In the genomic region with DNA sequence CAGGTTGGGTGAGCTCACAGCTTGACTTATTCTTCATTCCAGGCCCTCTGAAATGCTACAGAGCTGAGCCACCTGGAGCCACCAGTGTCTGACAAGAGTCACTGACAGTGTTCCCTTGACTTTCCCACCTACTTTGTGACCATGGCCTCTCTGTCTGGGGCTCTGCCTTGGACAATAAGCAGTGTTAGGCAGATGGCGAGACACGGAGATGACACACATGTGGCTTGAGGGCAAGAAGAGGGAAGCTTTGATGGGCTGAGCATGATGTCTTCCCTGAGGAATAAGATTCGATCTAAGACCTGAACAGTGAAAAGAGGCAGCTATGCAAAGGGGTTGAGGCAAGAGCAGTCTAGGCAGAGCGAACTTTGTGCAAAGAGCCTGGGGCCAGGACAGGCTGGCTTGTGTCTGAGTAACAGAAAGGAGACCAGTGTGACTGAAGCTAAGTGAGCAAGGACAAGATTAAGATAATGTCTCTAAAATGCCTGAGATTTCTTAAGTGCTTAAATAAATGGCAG, we compare ENCODE assay signal across 16 cellular contexts.
"Had no signal": no experiment of that assay in that cellular context is flagged by ENCODE, and none has a peak within 500 bp of the region (broad histone marks: within the 10 kb centered on the region; RNA-seq: fewer than 3 reads in every experiment).

No MANE protein-coding gene starts in this region.

- FAIRE-seq: TTC549 had no signal

- H3K4me3 Mint-ChIP-seq: activated B cell treated with CpG ODN at 0.5 μM for 24 hours; activated CD4-positive, alpha-beta T cell treated with anti-CD3 and anti-CD28 coated beads, Interleukin-2, amount 10 ng/mL, durations not matched to agents 7 days and 5 days; activated naive CD4-positive, alpha-beta T cell treated with anti-CD3 and anti-CD28 coated beads for 36 hours; activated T-helper 17 cell treated with anti-CD3 and anti-CD28 coated beads, Interleukin-2, amount 50 U/mL, for 72 hours; effector memory CD8-positive, alpha-beta T cell; naive thymus-derived CD8-positive, alpha-beta T cell; T-helper 1 cell treated with Interleukin-12 subunit alpha and Interleukin-12 subunit beta and Interleukin-4 antibody, amounts not matched to agents 30 μg/mL and 1 μg/mL, for 36 hours had no signal

- H3K4me1 Mint-ChIP-seq: activated B cell treated with CpG ODN at 0.5 μM for 24 hours; activated CD4-positive, alpha-beta T cell treated with anti-CD3 and anti-CD28 coated beads, Interleukin-2, amount 10 ng/mL, durations not matched to agents 7 days and 5 days; activated T-helper 17 cell treated with anti-CD3 and anti-CD28 coated beads, Interleukin-2, amount 50 U/mL, for 72 hours; naive thymus-derived CD8-positive, alpha-beta T cell had no signal

- H3K27me3 Mint-ChIP-seq: activated B cell treated with CpG ODN at 0.5 μM for 24 hours had no signal

- H3K9me3 ChIP-seq: psoas muscle, right lobe of liver, suprapubic skin, upper lobe of right lung had no signal

- H3K36me3 Mint-ChIP-seq: naive thymus-derived CD8-positive, alpha-beta T cell had no signal

- H3K36me3 ChIP-seq: right lobe of liver, suprapubic skin, upper lobe of right lung had no signal

- H3K27ac ChIP-seq: psoas muscle, right lobe of liver, suprapubic skin, upper lobe of right lung had no signal

- H3K4me3 ChIP-seq: psoas muscle, right lobe of liver, suprapubic skin, upper lobe of right lung had no signal

- H3K27ac Mint-ChIP-seq: activated B cell treated with CpG ODN at 0.5 μM for 24 hours; activated CD4-positive, alpha-beta T cell treated with anti-CD3 and anti-CD28 coated beads, Interleukin-2, amount 10 ng/mL, durations not matched to agents 7 days and 5 days; activated naive CD4-positive, alpha-beta T cell treated with anti-CD3 and anti-CD28 coated beads for 36 hours; activated T-helper 17 cell treated with anti-CD3 and anti-CD28 coated beads, Interleukin-2, amount 50 U/mL, for 72 hours; effector memory CD8-positive, alpha-beta T cell; naive thymus-derived CD8-positive, alpha-beta T cell; T-helper 1 cell treated with Interleukin-12 subunit alpha and Interleukin-12 subunit beta and Interleukin-4 antibody, amounts not matched to agents 30 μg/mL and 1 μg/mL, for 36 hours had no signal

- ATAC-seq: activated T-helper 17 cell treated with anti-CD3 and anti-CD28 coated beads, Interleukin-2, amount 50 U/mL, for 72 hours; effector memory CD8-positive, alpha-beta T cell; naive thymus-derived CD8-positive, alpha-beta T cell; psoas muscle; right lobe of liver; stimulated activated naive CD8-positive, alpha-beta T cell treated with anti-CD3 and anti-CD28 coated beads, Interleukin-15, Interleukin-2, amounts not matched to agents 100 U/mL and 50 U/mL, for 24 hours; upper lobe of right lung had no signal

- H3K4me1 ChIP-seq: psoas muscle, upper lobe of right lung had no signal

- DNase-seq: activated B cell treated with CpG ODN at 0.5 μM for 24 hours; activated CD4-positive, alpha-beta T cell treated with anti-CD3 and anti-CD28 coated beads, Interleukin-2, amount 10 ng/mL, durations not matched to agents 7 days and 5 days; activated naive CD4-positive, alpha-beta T cell treated with anti-CD3 and anti-CD28 coated beads for 36 hours; activated T-cell treated with anti-CD3 and anti-CD28 coated beads for 4 hours; central memory CD4-positive, alpha-beta T cell; effector memory CD8-positive, alpha-beta T cell; naive thymus-derived CD8-positive, alpha-beta T cell; occipital lobe; psoas muscle; right lobe of liver; stimulated activated naive CD8-positive, alpha-beta T cell treated with anti-CD3 and anti-CD28 coated beads, Interleukin-15, Interleukin-2, amounts not matched to agents 100 U/mL and 50 U/mL, for 24 hours; upper lobe of right lung had no signal

- H3K9me3 Mint-ChIP-seq: activated CD4-positive, alpha-beta T cell treated with anti-CD3 and anti-CD28 coated beads, Interleukin-2, amount 10 ng/mL, durations not matched to agents 7 days and 5 days; activated naive CD4-positive, alpha-beta T cell treated with anti-CD3 and anti-CD28 coated beads for 36 hours; activated T-helper 17 cell treated with anti-CD3 and anti-CD28 coated beads, Interleukin-2, amount 50 U/mL, for 72 hours; effector memory CD8-positive, alpha-beta T cell; T-helper 1 cell treated with Interleukin-12 subunit alpha and Interleukin-12 subunit beta and Interleukin-4 antibody, amounts not matched to agents 30 μg/mL and 1 μg/mL, for 36 hours had no signal

- H3K27me3 ChIP-seq: right lobe of liver, suprapubic skin, upper lobe of right lung had no signal
